ENCODE assay signal across 1 cellular context in the genomic region with DNA sequence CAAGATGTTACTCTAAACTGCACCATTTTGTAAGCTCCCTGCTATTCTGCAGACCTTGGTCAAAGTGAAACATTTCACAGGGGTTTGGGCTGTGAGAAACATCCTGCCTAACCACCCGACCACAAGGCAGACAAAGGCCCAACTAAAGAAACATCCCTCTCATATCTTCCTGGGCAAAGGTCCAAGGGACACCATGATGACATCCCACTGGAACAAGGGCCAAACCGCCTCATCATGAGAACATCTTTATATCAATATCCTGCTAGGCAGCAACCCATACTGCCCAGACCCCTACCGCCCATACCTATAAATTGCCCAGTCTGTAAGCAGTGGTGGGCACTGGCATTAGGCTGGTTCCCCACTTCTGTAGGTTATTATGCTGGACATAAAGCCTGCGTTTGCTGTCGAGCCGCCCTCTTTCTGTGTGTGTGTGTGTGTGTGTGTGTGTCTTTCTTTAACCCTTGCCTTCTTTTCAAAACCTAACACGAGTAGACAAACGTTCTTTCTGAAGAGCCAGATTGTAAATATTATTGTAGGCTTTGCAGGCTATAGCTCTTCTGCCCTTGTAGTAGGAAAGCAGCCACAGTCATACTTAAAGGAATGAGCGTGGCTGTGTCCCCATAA.
TF ChIP-seq lines count a peak whose summit lies in the region.

No MANE protein-coding gene starts in this region.

TF ChIP-seq in GM12891, 5 proteins besides CTCF, POLR2A, EP300 and RAD21:
- TF ChIP-seq POU2F2 (IDR thresholded peaks at IDR 0.05; ENCODE audit: low read depth, low read length) (no peak), POLR2AphosphoS5 (IDR thresholded peaks at IDR 0.05; ENCODE audit: low read depth, low read length) (no peak), TAF1 (IDR thresholded peaks at IDR 0.05; ENCODE audit: low read depth, low read length) (no peak), PAX5 (IDR thresholded peaks at IDR 0.05; ENCODE audit: insufficient read depth, low read length, severe bottlenecking) (no peak), SPI1 (IDR thresholded peaks at IDR 0.05; ENCODE audit: low read depth, low read length) (no peak)
